8 cellular contexts compared by ENCODE assay signal in the genomic region with DNA sequence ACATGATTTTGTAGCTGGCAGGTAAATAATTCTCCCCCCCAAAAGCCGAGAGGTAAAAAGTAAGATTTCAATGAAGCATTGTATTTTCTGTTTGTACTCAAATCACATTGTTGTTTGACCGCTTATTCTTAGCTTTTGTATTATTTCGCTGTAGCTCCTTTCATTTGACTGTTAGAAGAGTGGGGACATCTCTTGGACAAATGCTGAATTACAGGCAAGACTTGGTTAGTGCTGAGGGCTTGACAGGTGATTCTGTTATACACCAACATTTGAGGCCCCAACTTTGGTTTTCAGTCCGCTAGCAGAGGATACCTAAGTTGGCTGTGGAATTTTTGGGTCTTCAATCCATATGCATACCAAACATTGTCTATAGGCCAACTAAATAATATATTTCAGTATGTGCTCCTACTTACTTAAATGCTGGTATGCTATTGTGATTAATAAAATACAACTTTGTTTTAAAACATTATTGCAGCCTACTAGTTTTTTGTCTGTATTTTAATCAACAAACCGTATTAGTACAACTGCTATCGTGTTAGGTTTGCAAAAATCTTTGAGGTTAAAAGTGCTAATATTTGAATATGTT.
DNase-seq lines count a peak whose midpoint lies in the region; ATAC-seq and TF ChIP-seq lines count a peak whose summit lies in the region.

No MANE protein-coding gene starts in this region.

- no peak overlapping the region for H3K4me2 ChIP-seq in neural cell (ENCODE audit: low read length)

- no peak overlapping the region for H3K9ac ChIP-seq in neural cell (ENCODE audit: low read length)

- no peaks in the 10 kb centered on the region for H3K9me2 ChIP-seq in neural cell (ENCODE audit: insufficient read depth, low read length)

- H3K27me3 ChIP-seq in neural cell (ENCODE audit: insufficient read depth, low read depth, low read length): no peaks in the 10 kb centered on the region

- POLR2A ChIA-PET in AG04449 (lab: Yijun Ruan, JAX): interaction anchor here (0.7 kb wide), 1 partner anchor 144 kb away, joined by 3 read pairs; the partner anchor contains the start of gene RAD52

- TF ChIP-seq RAD21 in neural cell (conservative IDR thresholded peaks at IDR 0.05): peak; percentile 77

- no peak overlapping the region for H2AFZ ChIP-seq in neural cell (ENCODE audit: low read depth, low read length)

- no peaks in the 10 kb centered on the region for H3K36me3 ChIP-seq in neural cell (ENCODE audit: insufficient read depth, low read length)

- H3K79me2 ChIP-seq in neural cell (replicated peaks; ENCODE audit: insufficient read depth, low read length): peaks cover 12% of the 10 kb centered on the region

- TF ChIP-seq CTCF in AG04449 (IDR thresholded peaks at IDR 0.05; ENCODE audit: insufficient read depth, low read length, missing control alignments): peak; percentile 68
- TF ChIP-seq CTCF in neural cell (IDR thresholded peaks at IDR 0.05; ENCODE audit: poor library complexity, severe bottlenecking): peak; percentile 79

- H4K20me1 ChIP-seq in neural cell (ENCODE audit: insufficient read depth): no peaks in the 10 kb centered on the region

- no peak overlapping the region for H3K27ac ChIP-seq in neural cell (ENCODE audit: low read length)

- H3K9me3 ChIP-seq in neural cell (ENCODE audit: low read length): no peaks in the 10 kb centered on the region

- CTCF ChIA-PET in AG04449 (lab: Yijun Ruan, JAX): interaction anchor here (0.5 to 2.0 kb wide), 48 partner anchors 9 to 527 kb away, joined by 3 to 22 read pairs (median 4); partner anchors contain the start of gene RAD52

- ATAC-seq in GM21447 (IDR thresholded peaks at IDR 0.05; ENCODE audit: unreplicated experiment) (no peak), HG02840 (IDR thresholded peaks at IDR 0.05; ENCODE audit: low FRiP score, unreplicated experiment) (no peak)

- no peak for TF ChIP-seq POLR2A in erythroblast (IDR thresholded peaks at IDR 0.05; ENCODE audit: low read length)

- TF ChIP-seq EP300 in neural cell (conservative IDR thresholded peaks at IDR 0.05; ENCODE audit: poor library complexity, severe bottlenecking): no peak

- peaks cover 4% of the 10 kb centered on the region for H3F3A ChIP-seq in neural cell (ENCODE audit: insufficient read depth, low read length, poor library complexity, severe bottlenecking)

- H3K4me3 ChIP-seq in AG04449 (ENCODE audit: low read depth, low read length): no peak overlapping the region
- no peak overlapping the region for H3K4me3 ChIP-seq in neural cell (ENCODE audit: low read length)

- DNase-seq in AG04449 (ENCODE audit: low read depth, low spot score): no peak
- DNase-seq in GDM1 (lab: John Stamatoyannopoulos, UW): peak; percentile 45
- DNase-seq in NCI-H1436 (lab: John Stamatoyannopoulos, UW): peak; percentile 39
- peak; percentile 3 for DNase-seq in T follicular helper cell (ENCODE audit: low read depth)
- DNase-seq in erythroblast (lab: John Stamatoyannopoulos, UW): peak; percentile 62 to 75

TF ChIP-seq in neural cell, 6 proteins besides CTCF, POLR2A, EP300 and RAD21:
- TF ChIP-seq REST (IDR thresholded peaks at IDR 0.05; ENCODE audit: borderline replicate concordance) (no peak), SMC3 (conservative IDR thresholded peaks at IDR 0.05; ENCODE audit: poor library complexity) (peak; percentile 71)
